7 cellular contexts compared by ENCODE assay signal in genomic region chr19:35717665-35718344, GRCh38. TPM values are rescaled to one million over a fixed set of nuclear protein-coding genes. Genes with fewer than 3 reads are reported as not detected.
A peak's percentile ranks its signal among the peaks of the same experiment; 100 is the strongest.
DNase-seq lines count a peak whose midpoint lies in the region; ATAC-seq and TF ChIP-seq lines count a peak whose summit lies in the region.

TSS of gene KMT2B (plus strand) at chr19:35718003. CDS start at chr19:35718019, 16 bp downstream.

- TF ChIP-seq CTCF in GM13977 (IDR thresholded peaks at IDR 0.05; ENCODE audit: extremely low read depth, insufficient read depth, missing control alignments) (no peak), Panc1 (IDR thresholded peaks at IDR 0.05) (no peak), coronary artery (IDR thresholded peaks at IDR 0.05) (no peak), right lobe of liver (IDR thresholded peaks at IDR 0.05) (no peak)

- H3K27me3 ChIP-seq in Panc1 (ENCODE audit: control insufficient read depth, insufficient read depth, low read length) = no peaks in the 10 kb centered on the region
- H3K27me3 ChIP-seq in right lobe of liver = no peaks in the 10 kb centered on the region
- peaks cover 9% of the 10 kb centered on the region for H3K27me3 ChIP-seq in thymus (ENCODE audit: control insufficient read depth, insufficient read depth)

- CTCF ChIA-PET in Panc1 (lab: Charles Lee) = no interaction called here

- in situ Hi-C loops in GM13977 (cut with MboI; ENCODE audit: low pct_unique_long_range_greater_than_20kb, low sequenced_read_pairs, unreplicated experiment) = no loop called here
- in situ Hi-C loops in Panc1 (cut with HindIII; ENCODE audit: low pct_unique_long_range_greater_than_20kb, low sequenced_read_pairs) = no loop called here

- intact Hi-C loops in Panc1 (cut with micrococcal nuclease; ENCODE audit: unreplicated experiment) = loop anchor here (2.0 to 10.0 kb wide), 2 partner anchors 23 to 163 kb away; no protein-coding TSS in a partner anchor
- intact Hi-C loops in right lobe of liver (cut with DNase I) = no loop called here

- H3K36me3 ChIP-seq in Panc1 (ENCODE audit: control insufficient read depth, insufficient read depth, low read length) (peaks cover 6% of the 10 kb centered on the region; the same call in 1 of the 2 replicates), right lobe of liver (peaks cover 0 to 15% (median 5%) of the 10 kb centered on the region in 4 donors), thymus (ENCODE audit: control insufficient read depth, insufficient read depth) (peaks cover 35% of the 10 kb centered on the region)

- TF ChIP-seq POLR2A in right lobe of liver (IDR thresholded peaks at IDR 0.05) = no peak

- H3K27ac ChIP-seq in Panc1 (ENCODE audit: low read length) = peak within 1 kb of the TSS; percentile 89
- H3K27ac ChIP-seq in coronary artery = peak within 1 kb of the TSS; percentile 85 to 96
- peak within 1 kb of the TSS; percentile 72 to 91 (median 88) for H3K27ac ChIP-seq in right lobe of liver
- H3K27ac ChIP-seq in thymus (ENCODE audit: low read depth) = peak within 1 kb of the TSS; percentile 87

- WGBS in right lobe of liver (ENCODE audit: insufficient coverage, low coverage, low lambda C conversion rate, missing lambda C conversion rate) = no CpG with 5 or more reads among the region's 109 CpGs
- WGBS in thymus = 1% methylated on average over 109 of the region's 109 CpGs

- peak; percentile 99 for DNase-seq in GM13977 (ENCODE audit: low spot score)
- no peak for DNase-seq in Panc1 (ENCODE audit: low read depth, low spot score)
- DNase-seq in coronary artery (ENCODE audit: low spot score) = peak; percentile 96
- no peak for DNase-seq in right lobe of liver
- DNase-seq in activated CD4-positive, alpha-beta T cell treated with anti-CD3 and anti-CD28 coated beads, Interleukin-2, amount 50 U/mL, for 1 hour = no peak

- peak; percentile 1 for ATAC-seq in HG03025 (IDR thresholded peaks at IDR 0.05; ENCODE audit: low FRiP score, unreplicated experiment)
- ATAC-seq in Panc1 = peak; percentile 85
- peak in 2 of 4 donors; percentile 72 to 78 for ATAC-seq in right lobe of liver

- H3K4me3 ChIP-seq in Panc1 (ENCODE audit: low read depth in 2 of 2, low read length in 2 of 2) = peak within 1 kb of the TSS; percentile 85 to 87
- H3K4me3 ChIP-seq in coronary artery = peak within 1 kb of the TSS; percentile 88
- H3K4me3 ChIP-seq in right lobe of liver = peak within 1 kb of the TSS; percentile 88 to 95 (median 92)
- peak within 1 kb of the TSS; percentile 77 for H3K4me3 ChIP-seq in thymus (ENCODE audit: low read length)

- H3K9me3 ChIP-seq in Panc1 (ENCODE audit: control insufficient read depth, insufficient read depth, low read depth, low read length) = no peaks in the 10 kb centered on the region
- H3K9me3 ChIP-seq in right lobe of liver = no peaks in the 10 kb centered on the region
- peaks cover 1% of the 10 kb centered on the region for H3K9me3 ChIP-seq in thymus (ENCODE audit: control insufficient read depth)

- peaks cover 16% of the 10 kb centered on the region for H3K4me1 ChIP-seq in Panc1 (ENCODE audit: control insufficient read depth, insufficient read depth, low read length)
- peaks cover 0 to 21% (median 6%) of the 10 kb centered on the region in 4 donors for H3K4me1 ChIP-seq in right lobe of liver
- H3K4me1 ChIP-seq in thymus (ENCODE audit: control insufficient read depth, insufficient read depth, low read length) = peaks cover 21% of the 10 kb centered on the region

- BruUV-seq in Panc1 (replicated peaks; lab: Mats Ljungman, UMichigan) = no TSS peak

- POLR2A ChIA-PET in Panc1 (lab: Charles Lee) = no interaction called here

RNA-seq across cellular contexts. Expression of gene KMT2B, which starts in this region (rescaled TPM):
- 68.8 TPM for total RNA-seq in Panc1 (2021; ENCODE audit: unreplicated experiment)
- 73.8 TPM for polyA plus RNA-seq in Panc1 (2012; ENCODE audit: insufficient read length)
- total RNA-seq in right lobe of liver = 10 to 100 TPM; 10.5 to 23.1 (median 15.0) TPM
- 39.0 TPM for polyA plus RNA-seq in thymus

Comparison
In these comparisons a context has a peak if more than half of its experiments do, and no peak if none do; other contexts are left out.
1. DNase-seq: peak in GM13977 (single experiment) and coronary artery (single experiment); none in Panc1 (single experiment), right lobe of liver (0 of 3) and activated CD4-positive, alpha-beta T cell treated with anti-CD3 and anti-CD28 coated beads, Interleukin-2, amount 50 U/mL, for 1 hour (single experiment).
2. Peak in every context shown above with its lines, with median percentiles within 50 percentile points of each other: H3K27ac ChIP-seq and H3K4me3 ChIP-seq.